20 cellular contexts compared by ENCODE assay signal in genomic region chr6:39266782-39267355, GRCh38. TPM values are rescaled to one million over a fixed set of nuclear protein-coding genes. Genes with fewer than 3 reads are reported as not detected.
DNase-seq lines count a peak whose midpoint lies in the region; ATAC-seq and TF ChIP-seq lines count a peak whose summit lies in the region.
"Had no signal": no experiment of that assay in that cellular context is flagged by ENCODE, and none has a peak within 500 bp of the region (broad histone marks: within the 10 kb centered on the region; RNA-seq: fewer than 3 reads in every experiment).

No MANE protein-coding gene starts in this region.

- no peaks in the 10 kb centered on the region for H3F3A ChIP-seq in SU-DHL-6 (ENCODE audit: insufficient read depth)

- no peak overlapping the region for H3K4me2 ChIP-seq in SU-DHL-6 (ENCODE audit: low read depth, low read length, poor library complexity, severe bottlenecking)
- H3K4me2 ChIP-seq: KMS-11 had no signal

- H3K27me3 ChIP-seq in SU-DHL-6 (ENCODE audit: low read length): no peaks in the 10 kb centered on the region; the same call in 1 of the 2 replicates
- H3K27me3 ChIP-seq in upper lobe of left lung: no peaks in the 10 kb centered on the region

- no peaks in the 10 kb centered on the region for H3K79me2 ChIP-seq in SU-DHL-6 (ENCODE audit: insufficient read depth, low read length)

- H4K20me1 ChIP-seq in SU-DHL-6 (ENCODE audit: low read depth, low read length): no peaks in the 10 kb centered on the region

- no peaks in the 10 kb centered on the region for H3K27me3 Mint-ChIP-seq in type B pancreatic cell

- no peaks in the 10 kb centered on the region for H3K9me2 ChIP-seq in SU-DHL-6 (replicated peaks; ENCODE audit: insufficient read depth, low read length)

- H3K4me3 Mint-ChIP-seq in type B pancreatic cell: no peak overlapping the region
- H3K4me3 Mint-ChIP-seq: HFFc6 had no signal

- H2AFZ ChIP-seq in SU-DHL-6 (ENCODE audit: low read depth, low read length, severe bottlenecking): no peak overlapping the region

- H3K4me3 ChIP-seq in SU-DHL-6 (ENCODE audit: insufficient read depth, low read length, poor library complexity, severe bottlenecking) (no peak overlapping the region), mucosa of descending colon (no peak overlapping the region), upper lobe of left lung (no peak overlapping the region)
- H3K4me3 ChIP-seq: SK-N-MC had no signal

- TF ChIP-seq CTCF in SU-DHL-6 (IDR thresholded peaks at IDR 0.05; ENCODE audit: insufficient read depth, low read length, poor library complexity, severe bottlenecking): no peak
- TF ChIP-seq CTCF in mucosa of descending colon (IDR thresholded peaks at IDR 0.05): no peak
- TF ChIP-seq CTCF in type B pancreatic cell (conservative IDR thresholded peaks at IDR 0.05): no peak
- no peak for TF ChIP-seq CTCF in upper lobe of left lung (IDR thresholded peaks at IDR 0.05)

- TF ChIP-seq EP300 in upper lobe of left lung (IDR thresholded peaks at IDR 0.05): no peak

- in situ Hi-C loops in KBM-7 (cut with MboI; ENCODE audit: low pct_unique_long_range_greater_than_20kb, low sequenced_read_pairs): no loop called here

- ATAC-seq in mucosa of descending colon (peak; percentile 10), upper lobe of left lung (ENCODE audit: low FRiP score in 2 of 2) (no peak)

- H3K4me1 ChIP-seq in mucosa of descending colon (ENCODE audit: low read depth) (peaks cover 24% of the 10 kb centered on the region), upper lobe of left lung (no peaks in the 10 kb centered on the region)

- H3K4me1 Mint-ChIP-seq in type B pancreatic cell (ENCODE audit: unreplicated experiment): no peaks in the 10 kb centered on the region

- H3K27ac Mint-ChIP-seq in type B pancreatic cell: peak overlapping the region; percentile 35
- H3K27ac Mint-ChIP-seq: HFFc6 had no signal

- peak; percentile 18 for DNase-seq in stimulated activated CD4-positive, alpha-beta T cell treated with anti-CD3 and anti-CD28 coated beads, Interleukin-15, amount 100 ng/mL, for 24 hours
- no peak for DNase-seq in stimulated activated CD4-positive, alpha-beta T cell treated with anti-CD3 and anti-CD28 coated beads, Interleukin-4, amount 100 ng/mL, for 1 hour
- DNase-seq in mucosa of descending colon: no peak
- DNase-seq in type B pancreatic cell (ENCODE audit: extremely low spot score, unreplicated experiment): no peak
- no peak for DNase-seq in NCI-H1092 (lab: John Stamatoyannopoulos, UW)
- no peak for DNase-seq in upper lobe of left lung
- no peak for DNase-seq in KBM-7
- DNase-seq: ACHN, C1 segment of cervical spinal cord, HFFc6, NCI-H748 treated with DMSO at 0.1 percent for 48 hours, SHP77 had no signal

- WGBS in upper lobe of left lung, 2 donors: 87 to 88% methylated on average over 5 of the region's 5 CpGs

- no peak for TF ChIP-seq POLR2A in upper lobe of left lung (IDR thresholded peaks at IDR 0.05)

- H3K36me3 Mint-ChIP-seq in type B pancreatic cell: no peaks in the 10 kb centered on the region

- no peaks in the 10 kb centered on the region for H3K36me3 ChIP-seq in SU-DHL-6 (ENCODE audit: low read length)
- H3K36me3 ChIP-seq in mucosa of descending colon (ENCODE audit: low read depth): no peaks in the 10 kb centered on the region
- H3K36me3 ChIP-seq in upper lobe of left lung: no peaks in the 10 kb centered on the region

- peak overlapping the region; percentile 17; the same call in 1 of the 2 replicates for H3K27ac ChIP-seq in SU-DHL-6 (ENCODE audit: low read depth, low read length)
- H3K27ac ChIP-seq in upper lobe of left lung: no peak overlapping the region
- H3K27ac ChIP-seq: KMS-11, SK-N-MC had no signal

- H3K9ac ChIP-seq in SU-DHL-6 (ENCODE audit: low read length): no peak overlapping the region
- H3K9ac ChIP-seq: KMS-11 had no signal

- H3K9me3 ChIP-seq in SU-DHL-6 (ENCODE audit: insufficient read depth, low read length) (no peaks in the 10 kb centered on the region), mucosa of descending colon (no peaks in the 10 kb centered on the region), upper lobe of left lung (no peaks in the 10 kb centered on the region)

- H3K9me3 Mint-ChIP-seq in type B pancreatic cell: no peaks in the 10 kb centered on the region

- intact Hi-C loops in mucosa of descending colon (cut with DNase I, micrococcal nuclease): no loop called here

RNA-seq across cellular contexts. Expression of gene KCNK5, which starts 37.6 kb away (rescaled TPM):
- total RNA-seq in mucosa of descending colon: 10 to 100 TPM; 33.6 to 69.8 (median 42.7) TPM
- 7.6 and 10.1 TPM in 2 replicates for total RNA-seq in type B pancreatic cell (ENCODE audit: low replicate concordance)
- 10 to 100 TPM in 5 of 6 donors, 1 to 10 TPM in 1; 8.9 to 34.6 (median 17.3) TPM for total RNA-seq in upper lobe of left lung
- total RNA-seq: HFFc6, M059J, OCI-LY7 had no signal

RNA-seq across cellular contexts. Expression of gene KCNK17, which starts 47.4 kb away (rescaled TPM):
- total RNA-seq in mucosa of descending colon: under 1 TPM in 2 of 3 donors, not detected in 1; 0.24 to 0.63 TPM
- total RNA-seq in type B pancreatic cell (ENCODE audit: low replicate concordance): 9.9 and 18.6 TPM in 2 replicates
- 1 to 10 TPM in 5 of 6 donors, under 1 TPM in 1; 0.61 to 7.7 (median 2.8) TPM for total RNA-seq in upper lobe of left lung
- total RNA-seq: H4, HFFc6, M059J, NCI-H460, OCI-LY7, RPMI7951 had no signal

RNA-seq across cellular contexts. Expression of gene KCNK16, which starts 55.6 kb away (rescaled TPM):
- total RNA-seq in mucosa of descending colon: not detected
- 22.6 and 41.1 TPM in 2 replicates for total RNA-seq in type B pancreatic cell (ENCODE audit: low replicate concordance)
- not detected for total RNA-seq in upper lobe of left lung
- total RNA-seq: H4, HFFc6, M059J, NCI-H460, OCI-LY7, RPMI7951 had no signal

Comparison
In these comparisons a context has a peak if more than half of its experiments do, and no peak if none do; other contexts are left out.
1. RNA of gene KCNK16, which starts 55.6 kb away (total RNA-seq): 22.6 to 41.1 TPM in type B pancreatic cell; not detected in mucosa of descending colon and not detected in upper lobe of left lung; every median in the first group is over 10 times any median in the second.